ENCODE assay signal across 16 cellular contexts in genomic region chr10:89245802-89246201, GRCh38. TPM values are rescaled to one million over a fixed set of nuclear protein-coding genes. Genes with fewer than 3 reads are reported as not detected.
A peak's percentile ranks its signal among the peaks of the same experiment; 100 is the strongest.
DNase-seq lines count a peak whose midpoint lies in the region; ATAC-seq and TF ChIP-seq lines count a peak whose summit lies in the region.
"Had no signal": no experiment of that assay in that cellular context is flagged by ENCODE, and none has a peak within 500 bp of the region (broad histone marks: within the 10 kb centered on the region; RNA-seq: fewer than 3 reads in every experiment).

No MANE protein-coding gene starts in this region.

- H3K27ac Mint-ChIP-seq in CD4-positive, alpha-beta T cell: no peak overlapping the region
- no peak overlapping the region for H3K27ac Mint-ChIP-seq in MCF 10A (ENCODE audit: low read depth, unreplicated experiment)
- H3K27ac Mint-ChIP-seq: activated naive CD4-positive, alpha-beta T cell treated with anti-CD3 and anti-CD28 coated beads, Interleukin-2, amount 50 U/mL, for 24 hours had no signal

- H3K9ac ChIP-seq in adipocyte (ENCODE audit: low read length): peak overlapping the region; percentile 2

- peaks cover 40% of the 10 kb centered on the region for H3K4me1 ChIP-seq in adipocyte (ENCODE audit: control insufficient read depth, insufficient read depth, low read length)

- BruUV-seq in MCF 10A (replicated peaks; lab: Mats Ljungman, UMichigan): no TSS peak

- TF ChIP-seq CTCF in AG10803 (conservative IDR thresholded peaks at IDR 0.05; ENCODE audit: low read length) (peak; percentile 33), MCF 10A (IDR thresholded peaks at IDR 0.05; ENCODE audit: unreplicated experiment) (no peak)
- TF ChIP-seq CTCF in CD4-positive, alpha-beta T cell (IDR thresholded peaks at IDR 0.05): no peak

- H3K36me3 Mint-ChIP-seq in CD4-positive, alpha-beta T cell (ENCODE audit: low read depth): peaks cover 44% of the 10 kb centered on the region
- no peaks in the 10 kb centered on the region for H3K36me3 Mint-ChIP-seq in MCF 10A (ENCODE audit: insufficient read depth, unreplicated experiment)

- no peaks in the 10 kb centered on the region for H3K27me3 Mint-ChIP-seq in CD4-positive, alpha-beta T cell
- no peaks in the 10 kb centered on the region for H3K27me3 Mint-ChIP-seq in MCF 10A (ENCODE audit: insufficient read depth, unreplicated experiment)
- H3K27me3 Mint-ChIP-seq: activated naive CD4-positive, alpha-beta T cell treated with anti-CD3 and anti-CD28 coated beads, Interleukin-2, amount 50 U/mL, for 24 hours had no signal

- no peak overlapping the region for H3K4me3 Mint-ChIP-seq in CD4-positive, alpha-beta T cell
- no peak overlapping the region for H3K4me3 Mint-ChIP-seq in MCF 10A (ENCODE audit: unreplicated experiment)
- H3K4me3 Mint-ChIP-seq: activated naive CD4-positive, alpha-beta T cell treated with anti-CD3 and anti-CD28 coated beads, Interleukin-2, amount 50 U/mL, for 24 hours had no signal

- ATAC-seq in GM18867 (IDR thresholded peaks at IDR 0.05; ENCODE audit: unreplicated experiment) (peak; percentile 57), HG02870 (IDR thresholded peaks at IDR 0.05; ENCODE audit: unreplicated experiment) (peak; percentile 38), HG02970 (IDR thresholded peaks at IDR 0.05; ENCODE audit: low FRiP score, unreplicated experiment) (no peak)
- ATAC-seq in CD4-positive, alpha-beta T cell (ENCODE audit: poor library complexity): no peak
- ATAC-seq: Right ventricle myocardium inferior had no signal

- H3K36me3 ChIP-seq in adipocyte (ENCODE audit: control insufficient read depth, insufficient read depth, low read length, severe bottlenecking): peaks cover 14% of the 10 kb centered on the region
- H3K36me3 ChIP-seq: cardiac muscle cell had no signal

- no peaks in the 10 kb centered on the region for H3K9me3 ChIP-seq in adipocyte (ENCODE audit: control insufficient read depth, low read length)
- no peaks in the 10 kb centered on the region for H3K9me3 ChIP-seq in CD4-positive, alpha-beta T cell (ENCODE audit: control insufficient read depth, low read length)
- H3K9me3 ChIP-seq: upper lobe of left lung had no signal

- no peak overlapping the region for H3K27ac ChIP-seq in CD4-positive, alpha-beta T cell (ENCODE audit: low read depth, low read length)
- H3K27ac ChIP-seq: cardiac muscle cell, upper lobe of left lung had no signal

- H3K4me1 Mint-ChIP-seq in CD4-positive, alpha-beta T cell (ENCODE audit: low read depth): peaks cover 37% of the 10 kb centered on the region
- H3K4me1 Mint-ChIP-seq in MCF 10A (ENCODE audit: insufficient read depth, unreplicated experiment): peaks cover 27% of the 10 kb centered on the region

- CTCF ChIA-PET in CD4-positive, alpha-beta T cell (lab: Charles Lee): interaction anchor here (1.8 kb wide), 1 partner anchor 28 kb away, joined by 6 read pairs; no protein-coding TSS in a partner anchor
- CTCF ChIA-PET in MCF 10A (lab: Yijun Ruan, JAX): interaction anchor here (1.7 kb wide), 1 partner anchor 28 kb away, joined by 7 read pairs; no protein-coding TSS in a partner anchor

- H3K4me3 ChIP-seq in AG10803 (ENCODE audit: low read length) (no peak overlapping the region), adipocyte (ENCODE audit: low read length) (no peak overlapping the region)
- H3K4me3 ChIP-seq: cardiac muscle cell, upper lobe of left lung had no signal

- intact Hi-C loops in CD4-positive, alpha-beta T cell (cut with DNase I, micrococcal nuclease): no loop called here
- intact Hi-C loops in MCF 10A (cut with micrococcal nuclease): no loop called here

- H3K9me3 Mint-ChIP-seq in CD4-positive, alpha-beta T cell: no peaks in the 10 kb centered on the region
- no peaks in the 10 kb centered on the region for H3K9me3 Mint-ChIP-seq in MCF 10A (ENCODE audit: unreplicated experiment)
- H3K9me3 Mint-ChIP-seq: activated naive CD4-positive, alpha-beta T cell treated with anti-CD3 and anti-CD28 coated beads, Interleukin-2, amount 50 U/mL, for 24 hours had no signal

- H3K27me3 ChIP-seq in adipocyte (replicated peaks; ENCODE audit: control insufficient read depth, insufficient read depth, low read length): no peaks in the 10 kb centered on the region
- no peaks in the 10 kb centered on the region for H3K27me3 ChIP-seq in CD4-positive, alpha-beta T cell (ENCODE audit: control insufficient read depth, insufficient read depth, low read length)
- H3K27me3 ChIP-seq: upper lobe of left lung had no signal

- POLR2A ChIA-PET in CD4-positive, alpha-beta T cell (lab: Charles Lee): no interaction called here
- POLR2A ChIA-PET in MCF 10A (lab: Yijun Ruan, JAX): interaction anchor here (0.6 to 1.1 kb wide), 3 partner anchors 13 to 313 kb away, joined by 3 read pairs; partner anchors contain the start of gene IFIT1

- no peak for DNase-seq in AG10803 (ENCODE audit: low read depth)
- DNase-seq in adipocyte (ENCODE audit: low read depth): peak; percentile 36
- no peak for DNase-seq in CD4-positive, alpha-beta T cell
- no peak for DNase-seq in SHP77 (lab: John Stamatoyannopoulos, UW)
- DNase-seq in MCF 10A (ENCODE audit: unreplicated experiment): no peak
- DNase-seq: 8988T, IMR-90, NCI-H1417 treated with DMSO at 0.1 percent for 48 hours, NCI-H526 treated with DMSO at 0.1 percent for 48 hours, upper lobe of left lung had no signal

RNA-seq across cellular contexts. Expression of gene LIPA, which starts 5.8 kb away (rescaled TPM):
- 10 to 100 TPM; 15.6 to 16.4 TPM for total RNA-seq in CD4-positive, alpha-beta T cell
- 18.5 and 22.3 TPM in 2 replicates for total RNA-seq in MCF 10A (2022)

RNA-seq across cellular contexts. Expression of gene CH25H, which starts 38.7 kb away (rescaled TPM):
- total RNA-seq in CD4-positive, alpha-beta T cell: under 1 TPM; 0.49 to 0.50 TPM
- not detected in 2 replicates for total RNA-seq in MCF 10A (2022)
- total RNA-seq: cardiac muscle cell had no signal

RNA-seq across cellular contexts. Expression of gene IFIT2, which starts 56.0 kb away (rescaled TPM):
- total RNA-seq in CD4-positive, alpha-beta T cell: 10 to 100 TPM; 36.9 to 38.9 TPM
- 0.58 and 1.3 TPM in 2 replicates for total RNA-seq in MCF 10A (2022)
- total RNA-seq: cardiac muscle cell had no signal

Comparison
In these comparisons a context has a peak if more than half of its experiments do, and no peak if none do; other contexts are left out.
1. ATAC-seq: peak in GM18867 (single experiment) and HG02870 (single experiment); none in CD4-positive, alpha-beta T cell (single experiment) and HG02970 (single experiment).
2. RNA of gene IFIT2, which starts 56.0 kb away (total RNA-seq): 36.9 to 38.9 TPM in CD4-positive, alpha-beta T cell; 0.58 to 1.3 TPM in MCF 10A; every median in the first group is over 10 times any median in the second.